Comparison of ENCODE assay signal across 8 cellular contexts in the genomic region with DNA sequence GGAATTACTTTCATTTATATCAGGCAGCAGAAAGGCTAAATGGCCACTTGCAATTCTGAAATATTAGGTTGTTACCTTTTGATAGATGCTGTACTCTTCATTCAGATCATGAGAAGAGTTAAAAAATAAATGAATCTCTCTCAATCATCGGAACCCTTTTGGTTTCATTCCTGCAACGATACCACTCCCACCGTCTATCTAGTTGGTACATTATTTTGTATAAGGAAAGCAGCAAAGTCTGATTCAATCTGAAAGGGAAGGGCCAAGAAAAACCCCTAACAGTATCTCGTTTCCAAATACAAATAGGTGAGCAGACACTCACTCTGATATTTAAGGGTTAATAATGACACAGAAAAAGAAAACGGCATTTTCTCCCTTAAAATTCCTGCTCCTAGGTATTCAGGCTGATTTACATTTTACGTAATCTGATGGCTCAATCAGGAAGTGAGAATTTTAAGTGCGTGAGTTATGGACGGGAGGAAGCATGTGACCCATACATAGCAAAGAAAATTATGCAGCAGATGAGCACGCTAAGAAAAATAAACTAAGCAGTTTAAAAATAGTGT.
DNase-seq lines count a peak whose midpoint lies in the region; ATAC-seq lines count a peak whose summit lies in the region.

No MANE protein-coding gene starts in this region.

- no peaks in the 10 kb centered on the region for H3K9me3 ChIP-seq in BLaER1

- H3K4me1 Mint-ChIP-seq in IgD-negative memory B cell = peaks cover 74 to 79% (median 74%) of the 10 kb centered on the region in 3 donors
- peaks cover 98% of the 10 kb centered on the region for H3K4me1 Mint-ChIP-seq in activated naive CD8-positive, alpha-beta T cell treated with anti-CD3 and anti-CD28 coated beads, Interleukin-2, amount 50 U/mL, for 24 hours

- no peaks in the 10 kb centered on the region for H3K27me3 ChIP-seq in BLaER1

- peak overlapping the region; percentile 39; the same call in 1 of the 2 replicates for H3K4me2 ChIP-seq in BLaER1

- H3K9ac ChIP-seq in BLaER1 = no peak overlapping the region

- no peak overlapping the region for H3K4me3 ChIP-seq in BLaER1

- H3K4me1 ChIP-seq in BLaER1 = peaks cover 10% of the 10 kb centered on the region

- H3K27me3 Mint-ChIP-seq in IgD-negative memory B cell = no peaks in the 10 kb centered on the region
- H3K27me3 Mint-ChIP-seq in activated naive CD8-positive, alpha-beta T cell treated with anti-CD3 and anti-CD28 coated beads, Interleukin-2, amount 50 U/mL, for 24 hours = no peaks in the 10 kb centered on the region

- peak overlapping the region; percentile 89 to 99 (median 90) for H3K27ac Mint-ChIP-seq in IgD-negative memory B cell
- peak overlapping the region; percentile 94 for H3K27ac Mint-ChIP-seq in activated naive CD8-positive, alpha-beta T cell treated with anti-CD3 and anti-CD28 coated beads, Interleukin-2, amount 50 U/mL, for 24 hours

- peak overlapping the region; percentile 78 to 87 (median 82) for H3K4me3 Mint-ChIP-seq in IgD-negative memory B cell
- H3K4me3 Mint-ChIP-seq in activated naive CD8-positive, alpha-beta T cell treated with anti-CD3 and anti-CD28 coated beads, Interleukin-2, amount 50 U/mL, for 24 hours = peak overlapping the region; percentile 71

- peaks cover 5% of the 10 kb centered on the region for H3K36me3 Mint-ChIP-seq in IgD-negative memory B cell
- H3K36me3 Mint-ChIP-seq in activated naive CD8-positive, alpha-beta T cell treated with anti-CD3 and anti-CD28 coated beads, Interleukin-2, amount 50 U/mL, for 24 hours (ENCODE audit: low read depth) = peaks cover 90% of the 10 kb centered on the region

- H3K27ac ChIP-seq in BLaER1 = no peak overlapping the region

- peaks cover 29% of the 10 kb centered on the region for H3K36me3 ChIP-seq in BLaER1

- H3K9me3 Mint-ChIP-seq in IgD-negative memory B cell = no peaks in the 10 kb centered on the region
- no peaks in the 10 kb centered on the region for H3K9me3 Mint-ChIP-seq in activated naive CD8-positive, alpha-beta T cell treated with anti-CD3 and anti-CD28 coated beads, Interleukin-2, amount 50 U/mL, for 24 hours

- DNase-seq in activated naive CD8-positive, alpha-beta T cell treated with anti-CD3 and anti-CD28 coated beads, Interleukin-2, amount 50 U/mL, for 24 hours = no peak
- DNase-seq in iris pigment epithelial cell (ENCODE audit: low read depth) (peak; percentile 94), stromal cell of bone marrow (ENCODE audit: low read depth) (peak; percentile 65), 8988T (no peak)

- ATAC-seq in activated naive CD8-positive, alpha-beta T cell treated with anti-CD3 and anti-CD28 coated beads, Interleukin-2, amount 50 U/mL, for 24 hours = peak; percentile 29
- ATAC-seq in GM21529 (IDR thresholded peaks at IDR 0.05; ENCODE audit: unreplicated experiment) (no peak), GM21423 (IDR thresholded peaks at IDR 0.05; ENCODE audit: unreplicated experiment) (no peak)

- peaks cover 58% of the 10 kb centered on the region; the same call in 1 of the 2 replicates for H4K20me1 ChIP-seq in BLaER1

Comparison
In these comparisons a context has a peak if more than half of its experiments do, and no peak if none do; other contexts are left out.
1. DNase-seq: peak in iris pigment epithelial cell (single experiment) and stromal cell of bone marrow (single experiment); none in activated naive CD8-positive, alpha-beta T cell treated with anti-CD3 and anti-CD28 coated beads, Interleukin-2, amount 50 U/mL, for 24 hours (single experiment) and 8988T (single experiment).